ENCODE assay signal across 13 cellular contexts in genomic region chr4:151429957-151430548, GRCh38. TPM values are rescaled to one million over a fixed set of nuclear protein-coding genes. Genes with fewer than 3 reads are reported as not detected.
DNase-seq lines count a peak whose midpoint lies in the region; ATAC-seq lines count a peak whose summit lies in the region.
"Had no signal": no experiment of that assay in that cellular context is flagged by ENCODE, and none has a peak within 500 bp of the region (broad histone marks: within the 10 kb centered on the region; RNA-seq: fewer than 3 reads in every experiment).

No MANE protein-coding gene starts in this region.

- peak; percentile 82 for ATAC-seq in GM19023 (IDR thresholded peaks at IDR 0.05; ENCODE audit: unreplicated experiment)
- ATAC-seq in GM21825 (IDR thresholded peaks at IDR 0.05; ENCODE audit: unreplicated experiment), result peak; percentile 74
- peak; percentile 66 for ATAC-seq in HG03565 (IDR thresholded peaks at IDR 0.05; ENCODE audit: unreplicated experiment)

- H3K4me1 Mint-ChIP-seq in T-helper 2 cell treated with Interferon-gamma antibody and Interleukin-4, amounts not matched to agents 5 μg/mL and 100 μg/mL, for 36 hours (ENCODE audit: low read depth), result peaks cover 4% of the 10 kb centered on the region

- H3K27me3 Mint-ChIP-seq in T-helper 2 cell treated with Interferon-gamma antibody and Interleukin-4, amounts not matched to agents 5 μg/mL and 100 μg/mL, for 36 hours (ENCODE audit: low read depth), result peaks cover 13% of the 10 kb centered on the region

- no peak overlapping the region for H2AFZ ChIP-seq in mesenchymal stem cell (ENCODE audit: low read depth, low read length)

- H3K27me3 ChIP-seq in mesenchymal stem cell (ENCODE audit: control insufficient read depth in 1 of 2, insufficient read depth in 1 of 2, low read length in 2 of 2), result peaks cover 0 to 4% of the 10 kb centered on the region in 2 experiments

- no CpG with 5 or more reads among the region's 1 CpG for WGBS in mesenchymal stem cell

- no peak overlapping the region for H2BK5ac ChIP-seq in mesenchymal stem cell (ENCODE audit: low read depth, low read length, poor library complexity, severe bottlenecking)

- no peak overlapping the region for H2BK120ac ChIP-seq in mesenchymal stem cell (ENCODE audit: low read depth, low read length)

- H4K91ac ChIP-seq in mesenchymal stem cell (ENCODE audit: low read length), result no peak overlapping the region

- H3K23ac ChIP-seq in mesenchymal stem cell (ENCODE audit: low read length in 2 of 2), result no peak overlapping the region

- H3K9me3 ChIP-seq in mesenchymal stem cell (ENCODE audit: control insufficient read depth, low read length), result no peaks in the 10 kb centered on the region

- no peak overlapping the region for H4K8ac ChIP-seq in mesenchymal stem cell (ENCODE audit: low read length)

- no peak overlapping the region for H3K27ac Mint-ChIP-seq in T-helper 2 cell treated with Interferon-gamma antibody and Interleukin-4, amounts not matched to agents 5 μg/mL and 100 μg/mL, for 36 hours

- H3K18ac ChIP-seq in mesenchymal stem cell (ENCODE audit: low read depth in 1 of 2, low read length in 2 of 2), result no peak overlapping the region

- H3K4me3 Mint-ChIP-seq in T-helper 2 cell treated with Interferon-gamma antibody and Interleukin-4, amounts not matched to agents 5 μg/mL and 100 μg/mL, for 36 hours, result no peak overlapping the region

- H3K9me3 Mint-ChIP-seq in T-helper 2 cell treated with Interferon-gamma antibody and Interleukin-4, amounts not matched to agents 5 μg/mL and 100 μg/mL, for 36 hours, result no peaks in the 10 kb centered on the region

- H3K14ac ChIP-seq in mesenchymal stem cell (ENCODE audit: low read length in 2 of 2), result no peak overlapping the region

- no peak overlapping the region for H3K9ac ChIP-seq in mesenchymal stem cell (ENCODE audit: low read length)

- H3K27ac ChIP-seq in mesenchymal stem cell (ENCODE audit: low read length, poor library complexity, severe bottlenecking) (peak overlapping the region; percentile 40), caudate nucleus (ENCODE audit: low read depth, low read length) (no peak overlapping the region)

- no peak overlapping the region for H2BK15ac ChIP-seq in mesenchymal stem cell (ENCODE audit: low read depth, poor library complexity, severe bottlenecking)

- no peaks in the 10 kb centered on the region for H3K36me3 Mint-ChIP-seq in T-helper 2 cell treated with Interferon-gamma antibody and Interleukin-4, amounts not matched to agents 5 μg/mL and 100 μg/mL, for 36 hours (ENCODE audit: low read depth)

- peaks cover 11% of the 10 kb centered on the region for H3K79me1 ChIP-seq in mesenchymal stem cell (replicated peaks; ENCODE audit: low read length, poor library complexity, severe bottlenecking)

- H2BK12ac ChIP-seq in mesenchymal stem cell (ENCODE audit: low read length in 2 of 2), result no peak overlapping the region

- DNase-seq in mesenchymal stem cell, result no peak
- no peak for DNase-seq in T-helper 2 cell treated with Interferon-gamma antibody and Interleukin-4, amounts not matched to agents 5 μg/mL and 100 μg/mL, for 36 hours (ENCODE audit: low spot score)
- no peak for DNase-seq in SHP77 (lab: John Stamatoyannopoulos, UW)
- DNase-seq in caudate nucleus (lab: John Stamatoyannopoulos, UW), result no peak
- no peak for DNase-seq in activated naive CD4-positive, alpha-beta T cell treated with Interleukin-2 at 50 U/mL for 16 hours
- DNase-seq: anterior cingulate cortex; hippocampal formation; midbrain; NCI-H446; stimulated activated CD4-positive, alpha-beta T cell treated with anti-CD3 and anti-CD28 coated beads, Interleukin-4, amount 100 ng/mL, for 1 hour had no signal

- H3K36me3 ChIP-seq in mesenchymal stem cell (ENCODE audit: control insufficient read depth in 1 of 2, insufficient read depth in 2 of 2, low read depth in 1 of 2, low read length in 2 of 2), result no peaks in the 10 kb centered on the region

- H2AK5ac ChIP-seq in mesenchymal stem cell (ENCODE audit: low read length, severe bottlenecking), result no peak overlapping the region

- no peak overlapping the region for H3K4me2 ChIP-seq in mesenchymal stem cell (ENCODE audit: low read length, poor library complexity, severe bottlenecking)

- H3K4me3 ChIP-seq in mesenchymal stem cell (ENCODE audit: insufficient read depth in 1 of 2, low read depth in 1 of 2, low read length in 2 of 2), result no peak overlapping the region

- no peaks in the 10 kb centered on the region for H3K4me1 ChIP-seq in mesenchymal stem cell (ENCODE audit: control insufficient read depth, insufficient read depth, low read depth, low read length)

- no peak overlapping the region for H3K4ac ChIP-seq in mesenchymal stem cell (ENCODE audit: low read depth in 1 of 2, low read length in 2 of 2)

RNA-seq across cellular contexts. Expression of gene FHIP1A, which starts 21.1 kb away (rescaled TPM):
- polyA plus RNA-seq in mesenchymal stem cell (2013, experiment 1 of 2), result 0.03 TPM
- polyA plus RNA-seq in mesenchymal stem cell (2013, experiment 2 of 2), result 0.04 TPM
